In genomic region chr11:45945392-45945999, GRCh38 we compare ENCODE assay signal across 1 cellular context.
TF ChIP-seq lines count a peak whose summit lies in the region.

No MANE protein-coding gene starts in this region.

TF ChIP-seq in GM23338, 12 proteins besides CTCF, POLR2A, EP300 and RAD21 (continued from another document):
- TF ChIP-seq, protein P1, sequence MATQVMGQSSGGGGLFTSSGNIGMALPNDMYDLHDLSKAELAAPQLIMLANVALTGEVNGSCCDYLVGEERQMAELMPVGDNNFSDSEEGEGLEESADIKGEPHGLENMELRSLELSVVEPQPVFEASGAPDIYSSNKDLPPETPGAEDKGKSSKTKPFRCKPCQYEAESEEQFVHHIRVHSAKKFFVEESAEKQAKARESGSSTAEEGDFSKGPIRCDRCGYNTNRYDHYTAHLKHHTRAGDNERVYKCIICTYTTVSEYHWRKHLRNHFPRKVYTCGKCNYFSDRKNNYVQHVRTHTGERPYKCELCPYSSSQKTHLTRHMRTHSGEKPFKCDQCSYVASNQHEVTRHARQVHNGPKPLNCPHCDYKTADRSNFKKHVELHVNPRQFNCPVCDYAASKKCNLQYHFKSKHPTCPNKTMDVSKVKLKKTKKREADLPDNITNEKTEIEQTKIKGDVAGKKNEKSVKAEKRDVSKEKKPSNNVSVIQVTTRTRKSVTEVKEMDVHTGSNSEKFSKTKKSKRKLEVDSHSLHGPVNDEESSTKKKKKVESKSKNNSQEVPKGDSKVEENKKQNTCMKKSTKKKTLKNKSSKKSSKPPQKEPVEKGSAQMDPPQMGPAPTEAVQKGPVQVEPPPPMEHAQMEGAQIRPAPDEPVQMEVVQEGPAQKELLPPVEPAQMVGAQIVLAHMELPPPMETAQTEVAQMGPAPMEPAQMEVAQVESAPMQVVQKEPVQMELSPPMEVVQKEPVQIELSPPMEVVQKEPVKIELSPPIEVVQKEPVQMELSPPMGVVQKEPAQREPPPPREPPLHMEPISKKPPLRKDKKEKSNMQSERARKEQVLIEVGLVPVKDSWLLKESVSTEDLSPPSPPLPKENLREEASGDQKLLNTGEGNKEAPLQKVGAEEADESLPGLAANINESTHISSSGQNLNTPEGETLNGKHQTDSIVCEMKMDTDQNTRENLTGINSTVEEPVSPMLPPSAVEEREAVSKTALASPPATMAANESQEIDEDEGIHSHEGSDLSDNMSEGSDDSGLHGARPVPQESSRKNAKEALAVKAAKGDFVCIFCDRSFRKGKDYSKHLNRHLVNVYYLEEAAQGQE (IDR thresholded peaks at IDR 0.05; ENCODE audit: unreplicated experiment): no peak
- no peak for TF ChIP-seq ZNF331 (CRISPR knock-in tag; IDR thresholded peaks at IDR 0.05; ENCODE audit: low read depth)
- TF ChIP-seq ZNF114 (CRISPR knock-in tag; IDR thresholded peaks at IDR 0.05): no peak
